ENCODE assay signal across 34 cellular contexts in the genomic region with DNA sequence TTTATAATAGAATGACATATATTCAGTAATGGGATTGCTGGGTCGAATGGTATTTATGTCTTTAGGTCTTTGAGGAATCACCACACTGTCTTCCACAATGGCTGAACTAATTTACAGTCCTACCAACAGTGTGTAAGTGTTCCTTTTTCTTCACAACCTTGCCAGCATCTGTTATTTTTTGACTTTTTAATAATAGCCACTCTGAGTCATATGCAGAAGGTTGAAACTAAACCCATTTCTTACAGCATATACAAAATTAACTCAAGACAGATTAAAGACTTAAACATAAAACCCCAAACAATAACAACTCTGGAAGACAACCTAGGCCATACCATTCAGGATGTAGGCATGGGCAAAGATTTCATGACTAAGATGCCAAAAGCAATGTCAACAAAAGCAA.
"Had no signal": no experiment of that assay in that cellular context is flagged by ENCODE, and none has a peak within 500 bp of the region (broad histone marks: within the 10 kb centered on the region; RNA-seq: fewer than 3 reads in every experiment).

No MANE protein-coding gene starts in this region.

- H3K27me3 ChIP-seq: MG63 had no signal

- H3K36me3 ChIP-seq: MG63 had no signal

- H3K27ac ChIP-seq: KMS-11 had no signal

- H3K9ac ChIP-seq: KMS-11 had no signal

- DNase-seq: Karpas-422, Kasumi-1, KG1, MG63, MM.1S, MV-4-11, NCI-H1048, NCI-H1092, NCI-H1092 treated with DMSO at 0.1 percent for 48 hours, NCI-H1105, NCI-H1105 treated with DMSO at 0.1 percent for 48 hours, NCI-H1417, NCI-H1417 treated with DMSO at 0.1 percent for 48 hours, NCI-H1436, NCI-H1436 treated with DMSO at 0.1 percent for 48 hours, NCI-H146, NCI-H1694, NCI-H187, NCI-H187 treated with DMSO at 0.1 percent for 48 hours, NCI-H1930, NCI-H2029, NCI-H2029 treated with DMSO at 0.1 percent for 48 hours, NCI-H2081, NCI-H2081 treated with DMSO at 0.1 percent for 48 hours, NCI-H2107, NCI-H2171, NCI-H2171 treated with DMSO at 0.1 percent for 48 hours, NCI-H2227 treated with DMSO at 0.1 percent for 48 hours, NCI-H226, NCI-H345, NCI-H446, NCI-H446 treated with DMSO at 0.1 percent for 48 hours, NCI-H510A had no signal

- H3K4me2 ChIP-seq: KMS-11 had no signal

- H3K4me3 ChIP-seq: MG63 had no signal

- H3K9me3 ChIP-seq: MG63 had no signal
